Comparison of ENCODE assay signal across 19 cellular contexts in the genomic region with DNA sequence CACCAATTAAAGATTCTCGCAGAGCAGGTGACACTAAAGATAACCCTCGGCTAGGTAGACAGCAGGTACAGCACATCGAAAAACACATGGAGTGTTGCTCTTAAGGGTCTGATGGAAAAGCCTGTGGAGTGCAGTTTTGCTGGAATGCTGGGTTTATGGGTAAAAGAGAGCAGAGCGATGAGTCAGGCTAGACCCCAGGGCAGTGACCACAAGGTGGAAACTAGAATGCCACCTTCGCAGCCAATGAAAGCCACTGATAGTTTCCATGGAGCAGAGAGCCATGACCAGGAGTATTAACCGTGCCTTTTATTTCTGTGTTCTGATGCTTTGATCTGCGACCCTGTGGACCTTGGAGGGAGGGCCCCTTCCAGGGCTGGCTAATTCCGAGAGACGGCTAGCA.
DNase-seq lines count a peak whose midpoint lies in the region; ATAC-seq, FAIRE-seq and TF ChIP-seq lines count a peak whose summit lies in the region.
"Had no signal": no experiment of that assay in that cellular context is flagged by ENCODE, and none has a peak within 500 bp of the region (broad histone marks: within the 10 kb centered on the region; RNA-seq: fewer than 3 reads in every experiment).

No MANE protein-coding gene starts in this region.

- H3K27me3 ChIP-seq in H9 (ENCODE audit: insufficient read depth, low read length), result no peaks in the 10 kb centered on the region
- H3K27me3 ChIP-seq in neuronal stem cell (ENCODE audit: control insufficient read depth in 3 of 3, insufficient read depth in 3 of 3, low read depth in 1 of 3, low read length in 3 of 3), result no peaks in the 10 kb centered on the region
- no peaks in the 10 kb centered on the region for H3K27me3 ChIP-seq in pancreas
- H3K27me3 ChIP-seq: BLaER1 treated with 17β-estradiol and CSF1 and Interleukin-3, amounts not matched to agents 10 nM and 100 nM had no signal

- H3K79me2 ChIP-seq in H9 (ENCODE audit: insufficient read depth, low read length), result no peaks in the 10 kb centered on the region; the same call in none of the 2 replicates

- H4K5ac ChIP-seq in H9 (ENCODE audit: insufficient read length, low read depth, low read length), result no peak overlapping the region

- peaks cover 24 to 36% (median 29%) of the 10 kb centered on the region in 3 experiments for H3K36me3 Mint-ChIP-seq in H9 (ENCODE audit: insufficient read depth in 1 of 3, low read depth in 3 of 3)
- H3K36me3 Mint-ChIP-seq: CD4-positive, CD25-positive, alpha-beta regulatory T cell had no signal

- H4K8ac ChIP-seq in H9 (replicated peaks; ENCODE audit: insufficient read length, low read depth, low read length), result no peak overlapping the region
- no peak overlapping the region for H4K8ac ChIP-seq in neuronal stem cell (ENCODE audit: low read depth, low read length)

- H4K20me1 ChIP-seq in H9 (ENCODE audit: control insufficient read depth, insufficient read depth, insufficient read length), result no peaks in the 10 kb centered on the region
- H4K20me1 ChIP-seq: BLaER1 treated with 17β-estradiol and CSF1 and Interleukin-3, amounts not matched to agents 10 nM and 100 nM had no signal

- DNase-seq in Daoy (ENCODE audit: low read depth) (peak; percentile 68), H9 (no peak), iPS-NIHi11 (ENCODE audit: low spot score) (peak; percentile 19), neuronal stem cell (ENCODE audit: low spot score) (no peak), pancreas (no peak)
- no peak for DNase-seq in activated CD4-positive, alpha-beta T cell treated with anti-CD3 and anti-CD28 coated beads for 1 hour
- DNase-seq: 8988T; ACHN; CD4-positive, CD25-positive, alpha-beta regulatory T cell; DMS79; EL; GDM1; H7 had no signal

- H3K27ac Mint-ChIP-seq in H9, result peak overlapping the region in 2 of 3 experiments; percentile 27 to 62; a peak in 2 of 7 replicates
- H3K27ac Mint-ChIP-seq: CD4-positive, CD25-positive, alpha-beta regulatory T cell had no signal

- H3K4me1 ChIP-seq in H9 (ENCODE audit: insufficient read depth, low read length) (peaks cover 20% of the 10 kb centered on the region), neuronal stem cell (ENCODE audit: control insufficient read depth in 2 of 2, insufficient read depth in 1 of 2, low read depth in 1 of 2, low read length in 2 of 2) (peaks cover 0 to 2% of the 10 kb centered on the region in 2 donors), pancreas (no peaks in the 10 kb centered on the region)

- H3K18ac ChIP-seq in H9 (ENCODE audit: insufficient read length, low read depth, low read length) (no peak overlapping the region), neuronal stem cell (ENCODE audit: low read length) (no peak overlapping the region)

- ATAC-seq in GM18867 (IDR thresholded peaks at IDR 0.05; ENCODE audit: unreplicated experiment), result no peak
- no peak for ATAC-seq in pancreas
- ATAC-seq: HepG2 had no signal

- H3K79me1 ChIP-seq in H9 (ENCODE audit: insufficient read depth, low read depth, low read length, poor library complexity, severe bottlenecking), result peaks cover 2% of the 10 kb centered on the region
- no peaks in the 10 kb centered on the region for H3K79me1 ChIP-seq in neuronal stem cell (ENCODE audit: low read depth, low read length)

- no peaks in the 10 kb centered on the region for H3K9me3 ChIP-seq in H9 (ENCODE audit: control insufficient read depth, low read depth, low read length)
- H3K9me3 ChIP-seq in neuronal stem cell (replicated peaks in 1 of 2; ENCODE audit: control insufficient read depth in 2 of 2, insufficient read depth in 1 of 2, low read depth in 1 of 2, low read length in 2 of 2), result peaks cover 0 to 4% of the 10 kb centered on the region in 2 donors
- no peaks in the 10 kb centered on the region for H3K9me3 ChIP-seq in pancreas

- H3K14ac ChIP-seq in H9 (ENCODE audit: insufficient read depth, low read length) (no peak overlapping the region), neuronal stem cell (ENCODE audit: low read length) (no peak overlapping the region)

- H2AFZ ChIP-seq in H9 (ENCODE audit: low read length), result no peak overlapping the region
- H2AFZ ChIP-seq in neuronal stem cell (ENCODE audit: low read length), result no peak overlapping the region

- H4K91ac ChIP-seq in H9 (ENCODE audit: insufficient read length, low read depth, low read length), result no peak overlapping the region
- H4K91ac ChIP-seq in neuronal stem cell (ENCODE audit: low read depth, low read length, poor library complexity), result no peak overlapping the region

- peaks cover 14 to 20% of the 10 kb centered on the region in 2 experiments for H3K9me3 Mint-ChIP-seq in H9

- no CpG with 5 or more reads among the region's 9 CpGs for WGBS in H9 (ENCODE audit: extremely low coverage, insufficient read length, low lambda C conversion rate)
- no CpG with 5 or more reads among the region's 9 CpGs for WGBS in neuronal stem cell (ENCODE audit: extremely low coverage in 2 of 2, insufficient read length in 2 of 2, insufficient replicate concordance in 1 of 2), 2 donors
- 64 to 79% methylated on average over 9 of the region's 9 CpGs for WGBS in pancreas, 2 donors

- intact Hi-C loops in pancreas (cut with DNase I), result no loop called here

- H2BK5ac ChIP-seq in H9 (ENCODE audit: insufficient read length, low read length), result no peak overlapping the region
- no peak overlapping the region for H2BK5ac ChIP-seq in neuronal stem cell (ENCODE audit: low read length)

- no peak overlapping the region for H2BK15ac ChIP-seq in H9 (ENCODE audit: low read depth, low read length)
- no peak overlapping the region for H2BK15ac ChIP-seq in neuronal stem cell (ENCODE audit: low read length)

- peaks cover 0 to 1% of the 10 kb centered on the region in 2 donors for H3K36me3 ChIP-seq in neuronal stem cell (replicated peaks in 1 of 2; ENCODE audit: control insufficient read depth in 2 of 2, insufficient read depth in 2 of 2, low read length in 2 of 2)
- H3K36me3 ChIP-seq in pancreas, result no peaks in the 10 kb centered on the region
- H3K36me3 ChIP-seq: BLaER1 treated with 17β-estradiol and CSF1 and Interleukin-3, amounts not matched to agents 10 nM and 100 nM had no signal

- no peak overlapping the region for H3K23ac ChIP-seq in H9 (ENCODE audit: insufficient read length, low read depth, low read length)
- no peak overlapping the region for H3K23ac ChIP-seq in neuronal stem cell (ENCODE audit: low read depth, low read length, poor library complexity)

- no peak overlapping the region for H3K27ac ChIP-seq in H9 (ENCODE audit: insufficient read length, low read depth, low read length)
- H3K27ac ChIP-seq in neuronal stem cell (replicated peaks; ENCODE audit: low read length), result no peak overlapping the region
- H3K27ac ChIP-seq in pancreas, result no peak overlapping the region
- H3K27ac ChIP-seq: BLaER1 treated with 17β-estradiol and CSF1 and Interleukin-3, amounts not matched to agents 10 nM and 100 nM had no signal

- H3K4me2 ChIP-seq in H9 (ENCODE audit: insufficient read depth, insufficient read length, low read length) (no peak overlapping the region), neuronal stem cell (ENCODE audit: insufficient read depth, low read length, poor library complexity, severe bottlenecking) (no peak overlapping the region)

- H2BK20ac ChIP-seq in H9 (ENCODE audit: low read depth, low read length, poor library complexity, severe bottlenecking), result no peak overlapping the region

- no peak overlapping the region for H2BK120ac ChIP-seq in H9 (ENCODE audit: low read depth, low read length, poor library complexity, severe bottlenecking)
- no peak overlapping the region for H2BK120ac ChIP-seq in neuronal stem cell (ENCODE audit: low read depth, low read length)

- no peak overlapping the region for H3T11ph ChIP-seq in H9 (ENCODE audit: low read length)

- H3K4ac ChIP-seq in H9 (ENCODE audit: low read depth, low read length) (no peak overlapping the region), neuronal stem cell (ENCODE audit: low read length) (no peak overlapping the region)

- H3K23me2 ChIP-seq in H9 (ENCODE audit: insufficient read length, low read depth, low read length, poor library complexity, severe bottlenecking), result no peaks in the 10 kb centered on the region

- FAIRE-seq in pancreas (lab: Jason Lieb, UNC), result no peak
- FAIRE-seq: GM12892, GM19239, HepG2, HTR-8/SVneo had no signal

- peaks cover 47 to 52% of the 10 kb centered on the region in 2 experiments for H3K4me1 Mint-ChIP-seq in H9
- H3K4me1 Mint-ChIP-seq: CD4-positive, CD25-positive, alpha-beta regulatory T cell had no signal

- H3K4me3 ChIP-seq in neuronal stem cell (ENCODE audit: low read length in 2 of 2) (no peak overlapping the region), pancreas (no peak overlapping the region)
- H3K4me3 ChIP-seq: BLaER1 treated with 17β-estradiol and CSF1 and Interleukin-3, amounts not matched to agents 10 nM and 100 nM had no signal

- no peak overlapping the region for H3K4me3 Mint-ChIP-seq in H9

- H2AK5ac ChIP-seq in H9 (ENCODE audit: insufficient read length, low read length) (no peak overlapping the region), neuronal stem cell (ENCODE audit: low read depth, low read length) (peak overlapping the region; percentile 51)

- TF ChIP-seq CTCF in H9 (conservative IDR thresholded peaks at IDR 0.05) (no peak), pancreas (IDR thresholded peaks at IDR 0.05) (no peak)

- H2BK12ac ChIP-seq in H9 (ENCODE audit: insufficient read length, low read depth, low read length), result no peak overlapping the region
- H2BK12ac ChIP-seq in neuronal stem cell (ENCODE audit: low read length), result no peak overlapping the region

- H3K56ac ChIP-seq in H9 (ENCODE audit: insufficient read length, low read depth, low read length), result no peak overlapping the region

- no peaks in the 10 kb centered on the region for H3K27me3 Mint-ChIP-seq in H9 (ENCODE audit: low read depth)
- H3K27me3 Mint-ChIP-seq: CD4-positive, CD25-positive, alpha-beta regulatory T cell had no signal

- H3K9ac ChIP-seq in H9 (ENCODE audit: extremely low read depth, insufficient read length, low read length), result no peak overlapping the region
- H3K9ac ChIP-seq in neuronal stem cell (ENCODE audit: low read depth, low read length, poor library complexity), result no peak overlapping the region
- H3K9ac ChIP-seq: BLaER1 treated with 17β-estradiol and CSF1 and Interleukin-3, amounts not matched to agents 10 nM and 100 nM had no signal

Comparison
In these comparisons a context has a peak if more than half of its experiments do, and no peak if none do; other contexts are left out.
1. DNase-seq: peak in Daoy (single experiment) and iPS-NIHi11 (single experiment); none in H9 (single experiment), neuronal stem cell (single experiment), pancreas (0 of 6) and activated CD4-positive, alpha-beta T cell treated with anti-CD3 and anti-CD28 coated beads for 1 hour (single experiment).